25 cellular contexts compared by ENCODE assay signal in genomic region chr3:34377961-34378360, GRCh38.
"Had no signal": no experiment of that assay in that cellular context is flagged by ENCODE, and none has a peak within 500 bp of the region (broad histone marks: within the 10 kb centered on the region; RNA-seq: fewer than 3 reads in every experiment).

No MANE protein-coding gene starts in this region.

- H3K4me3 Mint-ChIP-seq: activated CD4-positive, alpha-beta T cell treated with anti-CD3 and anti-CD28 coated beads, Interleukin-2, amount 10 ng/mL, durations not matched to agents 7 days and 5 days; activated CD8-positive, alpha-beta memory T cell treated with anti-CD3 and anti-CD28 coated beads, Interleukin-2, amount 10 ng/mL, durations not matched to agents 7 days and 5 days; activated CD8-positive, alpha-beta T cell treated with anti-CD3 and anti-CD28 coated beads, Interleukin-2, amount 10 ng/mL, durations not matched to agents 7 days and 5 days; activated T-cell treated with anti-CD3 and anti-CD28 coated beads, Interleukin-2, amount 50 U/mL, for 72 hours; mesothelial cell of epicardium; natural killer cell treated with Interleukin-12 subunit alpha and Interleukin-12 subunit beta and Interleukin-15 and Interleukin-18, amount 100 ng/mL, for 72 hours; stimulated activated effector memory CD8-positive, alpha-beta T cell treated with anti-CD3 and anti-CD28 coated beads, Interleukin-12 subunit alpha, Interleukin-12 subunit beta, amount 100 ng/mL, for 72 hours; stimulated activated naive CD8-positive, alpha-beta T cell treated with anti-CD3 and anti-CD28 coated beads, Interleukin-15, Interleukin-2, amounts not matched to agents 100 ng/mL and 50 ng/mL, for 24 hours; WTC11 had no signal

- H3K9me3 ChIP-seq: breast epithelium, thyroid gland had no signal

- H3K4me1 Mint-ChIP-seq: activated CD4-positive, alpha-beta T cell treated with anti-CD3 and anti-CD28 coated beads, Interleukin-2, amount 10 ng/mL, durations not matched to agents 7 days and 5 days; activated CD8-positive, alpha-beta memory T cell treated with anti-CD3 and anti-CD28 coated beads, Interleukin-2, amount 10 ng/mL, durations not matched to agents 7 days and 5 days; mesothelial cell of epicardium; stimulated activated effector memory CD8-positive, alpha-beta T cell treated with anti-CD3 and anti-CD28 coated beads, Interleukin-12 subunit alpha, Interleukin-12 subunit beta, amount 100 ng/mL, for 72 hours; WTC11 had no signal

- H3K36me3 ChIP-seq: breast epithelium, thyroid gland had no signal

- H3K27ac ChIP-seq: breast epithelium, epithelial cell of prostate, skin epidermis, thyroid gland had no signal

- H3K9me3 Mint-ChIP-seq: activated CD4-positive, alpha-beta T cell treated with anti-CD3 and anti-CD28 coated beads, Interleukin-2, amount 10 ng/mL, durations not matched to agents 7 days and 5 days; activated naive CD4-positive, alpha-beta T cell treated with anti-CD3 and anti-CD28 coated beads, Interleukin-2, amount 50 U/mL, for 72 hours; activated T-cell treated with anti-CD3 and anti-CD28 coated beads, Interleukin-2, amount 50 U/mL, for 72 hours; mesothelial cell of epicardium; stimulated activated effector memory CD8-positive, alpha-beta T cell treated with anti-CD3 and anti-CD28 coated beads, Interleukin-12 subunit alpha, Interleukin-12 subunit beta, amount 100 ng/mL, for 72 hours; stimulated activated naive CD8-positive, alpha-beta T cell treated with anti-CD3 and anti-CD28 coated beads, Interleukin-15, Interleukin-2, amounts not matched to agents 100 ng/mL and 50 ng/mL, for 24 hours; WTC11 had no signal

- H3K4me1 ChIP-seq: breast epithelium, thyroid gland had no signal

- ATAC-seq: activated CD8-positive, alpha-beta memory T cell treated with anti-CD3 and anti-CD28 coated beads, Interleukin-2, amount 10 ng/mL, durations not matched to agents 7 days and 5 days; activated CD8-positive, alpha-beta T cell treated with anti-CD3 and anti-CD28 coated beads, Interleukin-2, amount 10 ng/mL, durations not matched to agents 7 days and 5 days; activated naive CD4-positive, alpha-beta T cell treated with anti-CD3 and anti-CD28 coated beads, Interleukin-2, amount 50 U/mL, for 72 hours; activated T-cell treated with anti-CD3 and anti-CD28 coated beads, Interleukin-2, amount 50 U/mL, for 72 hours; natural killer cell treated with Interleukin-12 subunit alpha and Interleukin-12 subunit beta and Interleukin-15 and Interleukin-18, amount 100 ng/mL, for 72 hours; sciatic nerve; stimulated activated effector memory CD8-positive, alpha-beta T cell treated with anti-CD3 and anti-CD28 coated beads, Interleukin-12 subunit alpha, Interleukin-12 subunit beta, amount 100 ng/mL, for 72 hours; WTC11 had no signal

- H3K36me3 Mint-ChIP-seq: activated CD8-positive, alpha-beta memory T cell treated with anti-CD3 and anti-CD28 coated beads, Interleukin-2, amount 10 ng/mL, durations not matched to agents 7 days and 5 days; activated naive CD4-positive, alpha-beta T cell treated with anti-CD3 and anti-CD28 coated beads, Interleukin-2, amount 50 U/mL, for 72 hours; mesothelial cell of epicardium; natural killer cell treated with Interleukin-12 subunit alpha and Interleukin-12 subunit beta and Interleukin-15 and Interleukin-18, amount 100 ng/mL, for 72 hours; stimulated activated effector memory CD8-positive, alpha-beta T cell treated with anti-CD3 and anti-CD28 coated beads, Interleukin-12 subunit alpha, Interleukin-12 subunit beta, amount 100 ng/mL, for 72 hours; WTC11 had no signal

- FAIRE-seq: endometrium, frontal cortex, islet of Langerhans had no signal

- H3K27me3 ChIP-seq: breast epithelium, thyroid gland had no signal

- H3K27ac Mint-ChIP-seq: activated CD4-positive, alpha-beta T cell treated with anti-CD3 and anti-CD28 coated beads, Interleukin-2, amount 10 ng/mL, durations not matched to agents 7 days and 5 days; activated CD8-positive, alpha-beta memory T cell treated with anti-CD3 and anti-CD28 coated beads, Interleukin-2, amount 10 ng/mL, durations not matched to agents 7 days and 5 days; activated CD8-positive, alpha-beta T cell treated with anti-CD3 and anti-CD28 coated beads, Interleukin-2, amount 10 ng/mL, durations not matched to agents 7 days and 5 days; activated naive CD4-positive, alpha-beta T cell treated with anti-CD3 and anti-CD28 coated beads, Interleukin-2, amount 50 U/mL, for 72 hours; activated T-cell treated with anti-CD3 and anti-CD28 coated beads, Interleukin-2, amount 50 U/mL, for 72 hours; mesothelial cell of epicardium; natural killer cell treated with Interleukin-12 subunit alpha and Interleukin-12 subunit beta and Interleukin-15 and Interleukin-18, amount 100 ng/mL, for 72 hours; progenitor cell of endocrine pancreas; stimulated activated effector memory CD8-positive, alpha-beta T cell treated with anti-CD3 and anti-CD28 coated beads, Interleukin-12 subunit alpha, Interleukin-12 subunit beta, amount 100 ng/mL, for 72 hours; stimulated activated naive CD8-positive, alpha-beta T cell treated with anti-CD3 and anti-CD28 coated beads, Interleukin-15, Interleukin-2, amounts not matched to agents 100 ng/mL and 50 ng/mL, for 24 hours; WTC11 had no signal

- H3K4me3 ChIP-seq: breast epithelium, skin epidermis, thyroid gland had no signal

- DNase-seq: activated CD4-positive, alpha-beta T cell treated with anti-CD3 and anti-CD28 coated beads for 1 hour; activated CD4-positive, alpha-beta T cell treated with anti-CD3 and anti-CD28 coated beads, Interleukin-2, amount 10 ng/mL, durations not matched to agents 7 days and 5 days; activated CD8-positive, alpha-beta memory T cell treated with anti-CD3 and anti-CD28 coated beads, Interleukin-2, amount 10 ng/mL, durations not matched to agents 7 days and 5 days; activated CD8-positive, alpha-beta T cell treated with anti-CD3 and anti-CD28 coated beads, Interleukin-2, amount 10 ng/mL, durations not matched to agents 7 days and 5 days; activated naive CD4-positive, alpha-beta T cell; activated T-cell treated with anti-CD3 and anti-CD28 coated beads, Interleukin-2, amount 50 U/mL, for 72 hours; central memory CD4-positive, alpha-beta T cell; dermis blood vessel endothelial cell; effector CD4-positive, alpha-beta T cell; stimulated activated CD4-positive, alpha-beta T cell treated with anti-CD3 and anti-CD28 coated beads, Interleukin-4, amount 100 ng/mL, for 24 hours; thyroid gland had no signal

- H3K27me3 Mint-ChIP-seq: activated CD4-positive, alpha-beta T cell treated with anti-CD3 and anti-CD28 coated beads, Interleukin-2, amount 10 ng/mL, durations not matched to agents 7 days and 5 days; activated CD8-positive, alpha-beta memory T cell treated with anti-CD3 and anti-CD28 coated beads, Interleukin-2, amount 10 ng/mL, durations not matched to agents 7 days and 5 days; natural killer cell treated with Interleukin-12 subunit alpha and Interleukin-12 subunit beta and Interleukin-15 and Interleukin-18, amount 100 ng/mL, for 72 hours; stimulated activated naive CD8-positive, alpha-beta T cell treated with anti-CD3 and anti-CD28 coated beads, Interleukin-15, Interleukin-2, amounts not matched to agents 100 ng/mL and 50 ng/mL, for 24 hours had no signal
